In the genomic region with DNA sequence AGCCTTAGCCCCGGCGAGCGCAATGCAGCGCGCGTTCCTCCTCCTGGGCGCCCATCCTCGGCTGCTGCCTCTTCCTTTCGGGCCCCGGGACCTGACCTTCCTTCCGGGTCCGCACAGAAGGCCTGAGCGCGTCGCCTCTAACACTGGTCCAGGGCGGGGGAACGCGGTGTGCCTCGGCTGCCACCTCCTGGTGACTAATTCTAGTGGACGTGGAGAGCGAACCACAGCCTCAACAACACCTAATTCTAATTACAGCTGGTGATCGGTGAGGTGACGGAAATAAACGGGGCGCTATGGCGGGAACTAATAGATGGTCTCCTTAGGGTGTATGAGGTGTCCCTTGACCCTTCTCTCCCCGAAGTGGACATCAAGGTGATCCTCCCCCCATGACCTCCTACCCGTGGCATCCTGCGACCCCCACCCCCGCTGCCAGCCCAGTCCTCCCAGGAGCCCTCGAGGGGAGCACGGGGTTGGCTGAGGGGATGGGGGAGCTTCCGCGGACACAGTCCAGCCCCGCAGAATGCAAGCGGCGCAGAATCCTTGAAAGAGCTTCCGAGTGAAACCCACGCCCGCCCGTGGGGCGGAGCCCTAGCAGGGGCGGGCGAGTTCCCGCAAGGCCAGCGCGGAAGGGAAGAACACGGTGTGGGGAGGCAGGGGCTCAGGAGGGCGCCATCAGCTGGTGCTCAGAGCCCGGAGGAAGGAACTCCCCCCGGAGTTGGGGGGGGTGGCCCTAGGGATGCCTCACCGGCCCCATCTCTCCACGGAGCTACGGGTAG, we compare ENCODE assay signal across 8 cellular contexts. TPM values are rescaled to one million over a fixed set of nuclear protein-coding genes. Genes with fewer than 3 reads are reported as not detected.
A peak's percentile ranks its signal among the peaks of the same experiment; 100 is the strongest.
DNase-seq lines count a peak whose midpoint lies in the region; ATAC-seq and TF ChIP-seq lines count a peak whose summit lies in the region.

No MANE protein-coding gene starts in this region.

- intact Hi-C loops in posterior vena cava (cut with DNase I): no loop called here

- H3K4me3 ChIP-seq in GM12865 (ENCODE audit: low read depth, low read length) (peak overlapping the region; percentile 82), HAP-1 (peak overlapping the region; percentile 34), right atrium auricular region (peak overlapping the region; percentile 37 to 50)

- peak; percentile 76 for TF ChIP-seq CTCF in GM12865 (IDR thresholded peaks at IDR 0.05; ENCODE audit: insufficient read depth, low read depth, low read length, missing control alignments)
- peak; percentile 64 to 81 for TF ChIP-seq CTCF in right atrium auricular region (IDR thresholded peaks at IDR 0.05)

- DNase-seq in GM12865 (ENCODE audit: low read depth) (peak; percentile 94), HAP-1 (ENCODE audit: low spot score in 2 of 2) (peak; percentile 80 to 89), LoVo (ENCODE audit: low spot score) (peak; percentile 80), amniotic stem cell (lab: John Stamatoyannopoulos, UW) (peak; percentile 35), right atrium auricular region (ENCODE audit: low spot score) (peak; percentile 91), posterior vena cava (ENCODE audit: low spot score) (peak; percentile 95), NCI-H1105 treated with DMSO at 0.1 percent for 48 hours (lab: John Stamatoyannopoulos, UW) (no peak)

- H3K27me3 ChIP-seq in HAP-1 (ENCODE audit: low read depth): 0 out of 2 replicates have a peak, but pooled peaks cover 3% of the 10 kb centered on the region
- peaks cover 0 to 7% of the 10 kb centered on the region in 2 donors for H3K27me3 ChIP-seq in right atrium auricular region

- ATAC-seq in SK-N-SH treated with all-trans-retinoic acid at 6 μM for 48 hours: peak; percentile 99

- no peak overlapping the region for H3K27ac ChIP-seq in right atrium auricular region

- in situ Hi-C loops in HAP-1 (cut with MboI; ENCODE audit: low sequenced_read_pairs): no loop called here

- H3K9me3 ChIP-seq in HAP-1: no peaks in the 10 kb centered on the region
- H3K9me3 ChIP-seq in right atrium auricular region: no peaks in the 10 kb centered on the region

- H3K36me3 ChIP-seq in HAP-1 (replicated peaks) (no peaks in the 10 kb centered on the region), right atrium auricular region (no peaks in the 10 kb centered on the region)

- H3K4me1 ChIP-seq in HAP-1 (peaks cover 4% of the 10 kb centered on the region), right atrium auricular region (peaks cover 0 to 14% of the 10 kb centered on the region in 2 donors)

TF ChIP-seq in SK-N-SH treated with all-trans-retinoic acid at 6 μM for 48 hours, 23 proteins besides CTCF, POLR2A, EP300 and RAD21:
- TF ChIP-seq TOX (CRISPR knock-in tag; IDR thresholded peaks at IDR 0.05; ENCODE audit: borderline replicate concordance) (no peak), ZNF565 (CRISPR knock-in tag; conservative IDR thresholded peaks at IDR 0.05; ENCODE audit: low read depth) (no peak), CSDC2 (CRISPR knock-in tag; IDR thresholded peaks at IDR 0.05) (no peak), ZFP30 (CRISPR knock-in tag; IDR thresholded peaks at IDR 0.05) (no peak), RARB (CRISPR knock-in tag; IDR thresholded peaks at IDR 0.05) (no peak), ZFP3 (CRISPR knock-in tag; IDR thresholded peaks at IDR 0.05) (no peak), PPARA (CRISPR knock-in tag; IDR thresholded peaks at IDR 0.05; ENCODE audit: borderline replicate concordance) (no peak), ZNF70 (CRISPR knock-in tag; IDR thresholded peaks at IDR 0.05) (no peak), ZC3H10 (CRISPR knock-in tag; IDR thresholded peaks at IDR 0.05) (no peak), ESRRG (CRISPR knock-in tag; IDR thresholded peaks at IDR 0.05) (no peak), BACH2 (CRISPR knock-in tag; IDR thresholded peaks at IDR 0.05; ENCODE audit: borderline replicate concordance) (no peak), GLIS3 (CRISPR knock-in tag; IDR thresholded peaks at IDR 0.05) (no peak)
- TF ChIP-seq, protein P1, sequence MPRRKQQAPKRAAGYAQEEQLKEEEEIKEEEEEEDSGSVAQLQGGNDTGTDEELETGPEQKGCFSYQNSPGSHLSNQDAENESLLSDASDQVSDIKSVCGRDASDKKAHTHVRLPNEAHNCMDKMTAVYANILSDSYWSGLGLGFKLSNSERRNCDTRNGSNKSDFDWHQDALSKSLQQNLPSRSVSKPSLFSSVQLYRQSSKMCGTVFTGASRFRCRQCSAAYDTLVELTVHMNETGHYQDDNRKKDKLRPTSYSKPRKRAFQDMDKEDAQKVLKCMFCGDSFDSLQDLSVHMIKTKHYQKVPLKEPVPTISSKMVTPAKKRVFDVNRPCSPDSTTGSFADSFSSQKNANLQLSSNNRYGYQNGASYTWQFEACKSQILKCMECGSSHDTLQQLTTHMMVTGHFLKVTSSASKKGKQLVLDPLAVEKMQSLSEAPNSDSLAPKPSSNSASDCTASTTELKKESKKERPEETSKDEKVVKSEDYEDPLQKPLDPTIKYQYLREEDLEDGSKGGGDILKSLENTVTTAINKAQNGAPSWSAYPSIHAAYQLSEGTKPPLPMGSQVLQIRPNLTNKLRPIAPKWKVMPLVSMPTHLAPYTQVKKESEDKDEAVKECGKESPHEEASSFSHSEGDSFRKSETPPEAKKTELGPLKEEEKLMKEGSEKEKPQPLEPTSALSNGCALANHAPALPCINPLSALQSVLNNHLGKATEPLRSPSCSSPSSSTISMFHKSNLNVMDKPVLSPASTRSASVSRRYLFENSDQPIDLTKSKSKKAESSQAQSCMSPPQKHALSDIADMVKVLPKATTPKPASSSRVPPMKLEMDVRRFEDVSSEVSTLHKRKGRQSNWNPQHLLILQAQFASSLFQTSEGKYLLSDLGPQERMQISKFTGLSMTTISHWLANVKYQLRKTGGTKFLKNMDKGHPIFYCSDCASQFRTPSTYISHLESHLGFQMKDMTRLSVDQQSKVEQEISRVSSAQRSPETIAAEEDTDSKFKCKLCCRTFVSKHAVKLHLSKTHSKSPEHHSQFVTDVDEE (CRISPR knock-in tag; IDR thresholded peaks at IDR 0.05): no peak
- TF ChIP-seq, protein P2, sequence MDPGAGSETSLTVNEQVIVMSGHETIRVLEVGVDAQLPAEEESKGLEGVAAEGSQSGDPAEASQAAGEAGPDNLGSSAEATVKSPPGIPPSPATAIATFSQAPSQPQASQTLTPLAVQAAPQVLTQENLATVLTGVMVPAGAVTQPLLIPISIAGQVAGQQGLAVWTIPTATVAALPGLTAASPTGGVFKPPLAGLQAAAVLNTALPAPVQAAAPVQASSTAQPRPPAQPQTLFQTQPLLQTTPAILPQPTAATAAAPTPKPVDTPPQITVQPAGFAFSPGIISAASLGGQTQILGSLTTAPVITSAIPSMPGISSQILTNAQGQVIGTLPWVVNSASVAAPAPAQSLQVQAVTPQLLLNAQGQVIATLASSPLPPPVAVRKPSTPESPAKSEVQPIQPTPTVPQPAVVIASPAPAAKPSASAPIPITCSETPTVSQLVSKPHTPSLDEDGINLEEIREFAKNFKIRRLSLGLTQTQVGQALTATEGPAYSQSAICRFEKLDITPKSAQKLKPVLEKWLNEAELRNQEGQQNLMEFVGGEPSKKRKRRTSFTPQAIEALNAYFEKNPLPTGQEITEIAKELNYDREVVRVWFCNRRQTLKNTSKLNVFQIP (CRISPR knock-in tag; IDR thresholded peaks at IDR 0.05; ENCODE audit: borderline replicate concordance, low read depth): no peak
- TF ChIP-seq, protein P3, sequence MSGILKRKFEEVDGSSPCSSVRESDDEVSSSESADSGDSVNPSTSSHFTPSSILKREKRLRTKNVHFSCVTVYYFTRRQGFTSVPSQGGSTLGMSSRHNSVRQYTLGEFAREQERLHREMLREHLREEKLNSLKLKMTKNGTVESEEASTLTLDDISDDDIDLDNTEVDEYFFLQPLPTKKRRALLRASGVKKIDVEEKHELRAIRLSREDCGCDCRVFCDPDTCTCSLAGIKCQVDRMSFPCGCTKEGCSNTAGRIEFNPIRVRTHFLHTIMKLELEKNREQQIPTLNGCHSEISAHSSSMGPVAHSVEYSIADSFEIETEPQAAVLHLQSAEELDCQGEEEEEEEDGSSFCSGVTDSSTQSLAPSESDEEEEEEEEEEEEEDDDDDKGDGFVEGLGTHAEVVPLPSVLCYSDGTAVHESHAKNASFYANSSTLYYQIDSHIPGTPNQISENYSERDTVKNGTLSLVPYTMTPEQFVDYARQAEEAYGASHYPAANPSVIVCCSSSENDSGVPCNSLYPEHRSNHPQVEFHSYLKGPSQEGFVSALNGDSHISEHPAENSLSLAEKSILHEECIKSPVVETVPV (CRISPR knock-in tag; IDR thresholded peaks at IDR 0.05): no peak

RNA-seq across cellular contexts. Expression of a gene that starts 12.8 kb away (rescaled TPM):
- total RNA-seq in right atrium auricular region (under 1 TPM in 1 of 2 donors, not detected in 1; 0.48 TPM), posterior vena cava (not detected)

RNA-seq across cellular contexts. Expression of a gene that starts 28.6 kb away (rescaled TPM):
- total RNA-seq in right atrium auricular region (under 1 TPM in 1 of 2 donors, not detected in 1; 0.47 TPM), posterior vena cava (not detected)

RNA-seq across cellular contexts. Expression of a gene that starts 33.5 kb away (rescaled TPM):
- total RNA-seq in right atrium auricular region (1 to 10 TPM; 3.4 to 8.4 TPM), posterior vena cava (10 to 100 TPM; 19.6 to 31.1 TPM)

RNA-seq across cellular contexts. Expression of a gene that starts 48.8 kb away (rescaled TPM):
- total RNA-seq in right atrium auricular region (1 to 10 TPM in 1 of 2 donors, under 1 TPM in 1; 0.94 to 2.3 TPM), posterior vena cava (1 to 10 TPM in 1 of 2 donors, under 1 TPM in 1; 0.46 to 1.2 TPM)
